In genomic region chr5:74641778-74642542, GRCh38 we compare ENCODE assay signal across 8 cellular contexts. TPM values are rescaled to one million over a fixed set of nuclear protein-coding genes. Genes with fewer than 3 reads are reported as not detected.
DNase-seq lines count a peak whose midpoint lies in the region; ATAC-seq and TF ChIP-seq lines count a peak whose summit lies in the region.

No MANE protein-coding gene starts in this region.

- H3K9me3 Mint-ChIP-seq in activated naive CD8-positive, alpha-beta T cell treated with anti-CD3 and anti-CD28 coated beads, Interleukin-2, amount 10 ng/mL, durations not matched to agents 7 days and 5 days, result no peaks in the 10 kb centered on the region

- H3K9ac ChIP-seq in parathyroid adenoma, result no peak overlapping the region

- H3K27ac ChIP-seq in AG04450 (ENCODE audit: low read depth, low read length) (peak overlapping the region; percentile 11), parathyroid adenoma (peak overlapping the region; percentile 94)

- peak; percentile 62 for DNase-seq in AG04450 (ENCODE audit: low read depth, low spot score)
- no peak for DNase-seq in GM12864 (ENCODE audit: low read depth)
- DNase-seq in NCI-H82 (lab: John Stamatoyannopoulos, UW), result peak; percentile 68
- DNase-seq in activated naive CD8-positive, alpha-beta T cell treated with anti-CD3 and anti-CD28 coated beads, Interleukin-2, amount 10 ng/mL, durations not matched to agents 7 days and 5 days, result peak; percentile 40
- peak; percentile 38 for DNase-seq in left cardiac atrium
- no peak for DNase-seq in NCI-H2196 (lab: John Stamatoyannopoulos, UW; ENCODE audit: unreplicated experiment)

- peaks cover 19% of the 10 kb centered on the region for H3K79me2 ChIP-seq in parathyroid adenoma

- ATAC-seq in activated naive CD8-positive, alpha-beta T cell treated with anti-CD3 and anti-CD28 coated beads, Interleukin-2, amount 10 ng/mL, durations not matched to agents 7 days and 5 days (ENCODE audit: low read depth), result no peak
- peak; percentile 19 to 42 for ATAC-seq in left cardiac atrium
- no peak for ATAC-seq in HG02938 (IDR thresholded peaks at IDR 0.05; ENCODE audit: unreplicated experiment)

- no peak overlapping the region for H3K27ac Mint-ChIP-seq in activated naive CD8-positive, alpha-beta T cell treated with anti-CD3 and anti-CD28 coated beads, Interleukin-2, amount 10 ng/mL, durations not matched to agents 7 days and 5 days

- H2AFZ ChIP-seq in parathyroid adenoma, result peak overlapping the region; percentile 80

- TF ChIP-seq CTCF in AG04450 (IDR thresholded peaks at IDR 0.05; ENCODE audit: low read depth, low read length) (peak; percentile 73), GM12864 (IDR thresholded peaks at IDR 0.05; ENCODE audit: low read depth, low read length, missing control alignments) (peak; percentile 52), parathyroid adenoma (IDR thresholded peaks at IDR 0.05) (peak; percentile 75)

- H3K4me1 ChIP-seq in parathyroid adenoma, result peaks cover 23% of the 10 kb centered on the region

- H3K27me3 ChIP-seq in AG04450 (ENCODE audit: control insufficient read depth, insufficient read depth, low read length) (no peaks in the 10 kb centered on the region), parathyroid adenoma (ENCODE audit: control insufficient read depth, insufficient read depth, low read length) (no peaks in the 10 kb centered on the region)

- intact Hi-C loops in left cardiac atrium (cut with DNase I), result loop anchor here (5.0 to 10.0 kb wide), 4 partner anchors 65 to 1047 kb away; no protein-coding TSS in a partner anchor

- CTCF ChIA-PET in AG04450 (lab: Charles Lee), result interaction anchor here (0.6 to 6.9 kb wide), 19 partner anchors 47 to 739 kb away, joined by 3 to 76 read pairs (median 3); no protein-coding TSS in a partner anchor

- peaks cover 27% of the 10 kb centered on the region for H3K4me1 Mint-ChIP-seq in activated naive CD8-positive, alpha-beta T cell treated with anti-CD3 and anti-CD28 coated beads, Interleukin-2, amount 10 ng/mL, durations not matched to agents 7 days and 5 days

- no peaks in the 10 kb centered on the region for H3K36me3 Mint-ChIP-seq in activated naive CD8-positive, alpha-beta T cell treated with anti-CD3 and anti-CD28 coated beads, Interleukin-2, amount 10 ng/mL, durations not matched to agents 7 days and 5 days

- no peaks in the 10 kb centered on the region; the same call in 1 of the 2 replicates for H3K9me3 ChIP-seq in AG04450 (ENCODE audit: control insufficient read depth, insufficient read depth, low read length)
- H3K9me3 ChIP-seq in parathyroid adenoma (ENCODE audit: control insufficient read depth, low read length), result no peaks in the 10 kb centered on the region

- POLR2A ChIA-PET in AG04450 (lab: Yijun Ruan, JAX), result interaction anchor here (0.9 kb wide), 1 partner anchor 11 kb away, joined by 5 read pairs; no protein-coding TSS in a partner anchor
- POLR2A ChIA-PET in activated naive CD8-positive, alpha-beta T cell treated with anti-CD3 and anti-CD28 coated beads, Interleukin-2, amount 10 ng/mL, durations not matched to agents 7 days and 5 days (lab: Charles Lee), result no interaction called here

- H3K27me3 Mint-ChIP-seq in activated naive CD8-positive, alpha-beta T cell treated with anti-CD3 and anti-CD28 coated beads, Interleukin-2, amount 10 ng/mL, durations not matched to agents 7 days and 5 days, result peaks cover 62% of the 10 kb centered on the region

- peak overlapping the region; percentile 93 for H3K4me3 ChIP-seq in AG04450 (ENCODE audit: low read depth, low read length)
- peak overlapping the region; percentile 59 for H3K4me3 ChIP-seq in GM12864 (ENCODE audit: low read depth, low read length)
- peak overlapping the region; percentile 97 for H3K4me3 ChIP-seq in parathyroid adenoma (ENCODE audit: low read depth, low read length)

- H3K4me3 Mint-ChIP-seq in activated naive CD8-positive, alpha-beta T cell treated with anti-CD3 and anti-CD28 coated beads, Interleukin-2, amount 10 ng/mL, durations not matched to agents 7 days and 5 days, result peak overlapping the region; percentile 90

- H3K4me2 ChIP-seq in parathyroid adenoma (ENCODE audit: low read length), result peak overlapping the region; percentile 94

- H3K36me3 ChIP-seq in parathyroid adenoma (ENCODE audit: control insufficient read depth, insufficient read depth, low read length), result peaks cover 10% of the 10 kb centered on the region

RNA-seq across cellular contexts. Expression of gene ENC1, which starts 1.4 kb away (rescaled TPM):
- 19.3 and 23.1 TPM in 2 replicates for polyA plus RNA-seq in AG04450 (2011; rRNA removed)
- polyA minus RNA-seq in AG04450 (2011; rRNA and poly(A)+ RNA removed), result 31.9 and 45.9 TPM in 2 replicates
- total RNA-seq in activated naive CD8-positive, alpha-beta T cell treated with anti-CD3 and anti-CD28 coated beads, Interleukin-2, amount 10 ng/mL, durations not matched to agents 7 days and 5 days, result under 1 TPM; 0.78 to 0.96 TPM
- total RNA-seq in left cardiac atrium, result 10 to 100 TPM in 1 of 2 donors, 1 to 10 TPM in 1; 5.5 to 12.0 TPM

RNA-seq across cellular contexts. Expression of gene HEXB, which starts 43.1 kb away (rescaled TPM):
- 193 and 246 TPM in 2 replicates for polyA plus RNA-seq in AG04450 (2011; rRNA removed)
- 105 and 115 TPM in 2 replicates for polyA minus RNA-seq in AG04450 (2011; rRNA and poly(A)+ RNA removed)
- 10 to 100 TPM; 68.5 to 70.6 TPM for total RNA-seq in activated naive CD8-positive, alpha-beta T cell treated with anti-CD3 and anti-CD28 coated beads, Interleukin-2, amount 10 ng/mL, durations not matched to agents 7 days and 5 days
- 10 to 100 TPM; 80.1 to 84.2 TPM for total RNA-seq in left cardiac atrium

Comparison
In these comparisons a context has a peak if more than half of its experiments do, and no peak if none do; other contexts are left out.
1. DNase-seq: peak in AG04450 (single experiment), NCI-H82 (single experiment), activated naive CD8-positive, alpha-beta T cell treated with anti-CD3 and anti-CD28 coated beads, Interleukin-2, amount 10 ng/mL, durations not matched to agents 7 days and 5 days (single experiment) and left cardiac atrium (single experiment); none in GM12864 (single experiment) and NCI-H2196 (single experiment).
2. ATAC-seq: peak in left cardiac atrium (2 of 2); none in activated naive CD8-positive, alpha-beta T cell treated with anti-CD3 and anti-CD28 coated beads, Interleukin-2, amount 10 ng/mL, durations not matched to agents 7 days and 5 days (single experiment) and HG02938 (single experiment).
3. Peak in every context shown above with its lines, with median percentiles within 50 percentile points of each other: H3K4me3 ChIP-seq and CTCF ChIP-seq.